ENCODE assay signal across 9 cellular contexts in genomic region chr10:47257396-47258120, GRCh38. TPM values are rescaled to one million over a fixed set of nuclear protein-coding genes. Genes with fewer than 3 reads are reported as not detected.
DNase-seq lines count a peak whose midpoint lies in the region; ATAC-seq and TF ChIP-seq lines count a peak whose summit lies in the region.
"Had no signal": no experiment of that assay in that cellular context is flagged by ENCODE, and none has a peak within 500 bp of the region (broad histone marks: within the 10 kb centered on the region; RNA-seq: fewer than 3 reads in every experiment).

No MANE protein-coding gene starts in this region.

- DNase-seq in Daoy (ENCODE audit: low read depth) = peak; percentile 28
- DNase-seq in KG1 (lab: John Stamatoyannopoulos, UW) = peak; percentile 52
- no peak for DNase-seq in activated T-helper 2 cell treated with anti-CD3 and anti-CD28 coated beads, Interferon-gamma antibody, Interleukin-2, Interleukin-4, amounts not matched to agents 10 μg/mL and 5 μg/mL and 100 μg/mL, durations not matched to agents 14 hours and 24 hours and 36 hours (ENCODE audit: low spot score)
- DNase-seq in naive B cell = peak; percentile 27
- DNase-seq in WTC11 (ENCODE audit: low spot score) = no peak
- no peak for DNase-seq in NCI-H1417 treated with DMSO at 0.1 percent for 48 hours (lab: John Stamatoyannopoulos, UW)
- DNase-seq in NCI-H69 (lab: John Stamatoyannopoulos, UW) = no peak
- DNase-seq: NCI-H1092 treated with DMSO at 0.1 percent for 48 hours had no signal

- peak overlapping the region; percentile 9 for H3K4me3 Mint-ChIP-seq in activated T-helper 2 cell treated with anti-CD3 and anti-CD28 coated beads, Interferon-gamma antibody, Interleukin-2, Interleukin-4, amounts not matched to agents 10 μg/mL and 5 μg/mL and 100 μg/mL, durations not matched to agents 14 hours and 24 hours and 36 hours (ENCODE audit: low read depth)
- H3K4me3 Mint-ChIP-seq in naive B cell (peak overlapping the region; percentile 4 to 80 (median 72)), WTC11 (no peak overlapping the region)

- no peaks in the 10 kb centered on the region for H3K27me3 Mint-ChIP-seq in activated T-helper 2 cell treated with anti-CD3 and anti-CD28 coated beads, Interferon-gamma antibody, Interleukin-2, Interleukin-4, amounts not matched to agents 10 μg/mL and 5 μg/mL and 100 μg/mL, durations not matched to agents 14 hours and 24 hours and 36 hours (ENCODE audit: low read depth)
- no peaks in the 10 kb centered on the region for H3K27me3 Mint-ChIP-seq in naive B cell
- H3K27me3 Mint-ChIP-seq in WTC11 (ENCODE audit: low read depth) = no peaks in the 10 kb centered on the region

- CTCF ChIA-PET in WTC11 (lab: Charles Lee) = no interaction called here

- peak; percentile 25 to 38 for ATAC-seq in naive B cell (ENCODE audit: low read depth in 2 of 2)
- ATAC-seq in WTC11 = no peak
- ATAC-seq in HG02759 (IDR thresholded peaks at IDR 0.05; ENCODE audit: unreplicated experiment) = no peak

- no peak for TF ChIP-seq CTCF in WTC11 (IDR thresholded peaks at IDR 0.05)

- peaks cover 55% of the 10 kb centered on the region for H3K4me1 Mint-ChIP-seq in activated T-helper 2 cell treated with anti-CD3 and anti-CD28 coated beads, Interferon-gamma antibody, Interleukin-2, Interleukin-4, amounts not matched to agents 10 μg/mL and 5 μg/mL and 100 μg/mL, durations not matched to agents 14 hours and 24 hours and 36 hours (ENCODE audit: low read depth)
- H3K4me1 Mint-ChIP-seq in naive B cell (peaks cover 45 to 77% (median 62%) of the 10 kb centered on the region in 3 donors), WTC11 (peaks cover 3% of the 10 kb centered on the region; the same call in 1 of the 2 replicates)

- H3K27ac Mint-ChIP-seq in activated T-helper 2 cell treated with anti-CD3 and anti-CD28 coated beads, Interferon-gamma antibody, Interleukin-2, Interleukin-4, amounts not matched to agents 10 μg/mL and 5 μg/mL and 100 μg/mL, durations not matched to agents 14 hours and 24 hours and 36 hours = peak overlapping the region; percentile 76
- peak overlapping the region; percentile 81 to 94 (median 89) for H3K27ac Mint-ChIP-seq in naive B cell
- H3K27ac Mint-ChIP-seq in WTC11 = no peak overlapping the region

- intact Hi-C loops in activated T-helper 2 cell treated with anti-CD3 and anti-CD28 coated beads, Interferon-gamma antibody, Interleukin-2, Interleukin-4, amounts not matched to agents 10 μg/mL and 5 μg/mL and 100 μg/mL, durations not matched to agents 14 hours and 24 hours and 36 hours (cut with micrococcal nuclease) = loop anchor here (1.0 to 5.0 kb wide), 2 partner anchors 8 to 50 kb away; no protein-coding TSS in a partner anchor

- peaks cover 9% of the 10 kb centered on the region for H3K36me3 Mint-ChIP-seq in activated T-helper 2 cell treated with anti-CD3 and anti-CD28 coated beads, Interferon-gamma antibody, Interleukin-2, Interleukin-4, amounts not matched to agents 10 μg/mL and 5 μg/mL and 100 μg/mL, durations not matched to agents 14 hours and 24 hours and 36 hours (ENCODE audit: low read depth)
- H3K36me3 Mint-ChIP-seq in naive B cell (no peaks in the 10 kb centered on the region), WTC11 (no peaks in the 10 kb centered on the region)

- H3K9me3 Mint-ChIP-seq in activated T-helper 2 cell treated with anti-CD3 and anti-CD28 coated beads, Interferon-gamma antibody, Interleukin-2, Interleukin-4, amounts not matched to agents 10 μg/mL and 5 μg/mL and 100 μg/mL, durations not matched to agents 14 hours and 24 hours and 36 hours = peaks cover 6% of the 10 kb centered on the region
- H3K9me3 Mint-ChIP-seq in naive B cell = peaks cover 0 to 2% (median 0%) of the 10 kb centered on the region in 7 donors
- H3K9me3 Mint-ChIP-seq in WTC11 = peaks cover 14% of the 10 kb centered on the region

- POLR2A ChIA-PET in WTC11 (lab: Charles Lee) = no interaction called here

TF ChIP-seq in WTC11, 78 proteins besides CTCF, POLR2A, EP300 and RAD21:
- TF ChIP-seq ZNF138 (CRISPR knock-in tag; conservative IDR thresholded peaks at IDR 0.05) = no peak

RNA-seq across cellular contexts. Expression of gene GDF10, which starts 42.4 kb away (rescaled TPM):
- total RNA-seq in Daoy (2014; rRNA removed; shearing (Covaris generic)) = 0.23 TPM in 1 of 2 replicates, not detected in the other
- 0.11 and 0.25 TPM in 2 replicates for total RNA-seq in activated T-helper 2 cell treated with anti-CD3 and anti-CD28 coated beads, Interferon-gamma antibody, Interleukin-2, Interleukin-4, amounts not matched to agents 10 μg/mL and 5 μg/mL and 100 μg/mL, durations not matched to agents 14 hours and 24 hours and 36 hours
- not detected for polyA plus RNA-seq in naive B cell (ENCODE audit: low read depth in 6 of 6)
- 0.09 to 0.24 TPM (median 0.18 TPM) in 3 replicates for total RNA-seq in WTC11 (2021)

Comparison
In these comparisons a context has a peak if more than half of its experiments do, and no peak if none do; other contexts are left out.
1. DNase-seq: peak in Daoy (single experiment), KG1 (single experiment) and naive B cell (single experiment); none in activated T-helper 2 cell treated with anti-CD3 and anti-CD28 coated beads, Interferon-gamma antibody, Interleukin-2, Interleukin-4, amounts not matched to agents 10 μg/mL and 5 μg/mL and 100 μg/mL, durations not matched to agents 14 hours and 24 hours and 36 hours (single experiment), WTC11 (single experiment), NCI-H1417 treated with DMSO at 0.1 percent for 48 hours (single experiment) and NCI-H69 (single experiment).
2. ATAC-seq: peak in naive B cell (2 of 2); none in WTC11 (single experiment) and HG02759 (single experiment).